In genomic region chr11:7672960-7673723, GRCh38 we compare ENCODE assay signal across 8 cellular contexts. TPM values are rescaled to one million over a fixed set of nuclear protein-coding genes. Genes with fewer than 3 reads are reported as not detected.
DNase-seq lines count a peak whose midpoint lies in the region; ATAC-seq, FAIRE-seq and TF ChIP-seq lines count a peak whose summit lies in the region.

Gene CYB5R2 (minus strand): TSS chr11:7673500. CDS start chr11:7672825, 675 bp downstream.

- H3K4me3 ChIP-seq in fibroblast of pulmonary artery (replicated peaks; ENCODE audit: low read depth, low read length) = peak within 1 kb of the TSS; percentile 55

- peak within 1 kb of the TSS in 3 of 6 donors; percentile 20 to 97 (median 54) for H3K27ac Mint-ChIP-seq in naive B cell

- H3K4me3 Mint-ChIP-seq in naive B cell = peak within 1 kb of the TSS; percentile 59 to 90 (median 85)

- FAIRE-seq in GM19239 (lab: Jason Lieb, UNC) = peak; percentile 39

- DNase-seq in AG20443 (ENCODE audit: low spot score) (peak; percentile 92), GM19239 (ENCODE audit: insufficient read length, low spot score) (no peak), SW480 (ENCODE audit: low spot score) (peak; percentile 42), fibroblast of pulmonary artery (ENCODE audit: low read depth) (peak; percentile 58), naive B cell (no peak), NCI-H146 (lab: John Stamatoyannopoulos, UW) (no peak), NCI-H2171 treated with DMSO at 0.1 percent for 48 hours (lab: John Stamatoyannopoulos, UW) (no peak), UCSD-AML1 (lab: John Stamatoyannopoulos, UW; ENCODE audit: unreplicated experiment) (no peak)

- peaks cover 9 to 16% (median 10%) of the 10 kb centered on the region in 3 donors for H3K4me1 Mint-ChIP-seq in naive B cell

- peak; percentile 26 to 44 for ATAC-seq in naive B cell (ENCODE audit: low read depth in 2 of 2)

- TF ChIP-seq CTCF in fibroblast of pulmonary artery (IDR thresholded peaks at IDR 0.05; ENCODE audit: low read length, missing control alignments) = no peak

- peaks cover 63 to 68% (median 64%) of the 10 kb centered on the region in 3 donors for H3K27me3 Mint-ChIP-seq in naive B cell

- H3K9me3 Mint-ChIP-seq in naive B cell = peaks cover 0 to 20% (median 6%) of the 10 kb centered on the region in 7 donors

- peaks cover 5 to 6% of the 10 kb centered on the region in 2 donors for H3K36me3 Mint-ChIP-seq in naive B cell

RNA-seq across cellular contexts. Expression of gene CYB5R2, which starts in this region (rescaled TPM):
- polyA plus RNA-seq in naive B cell (ENCODE audit: low read depth in 6 of 6) = 1 to 10 TPM in 1 of 6 donors, under 1 TPM in 3, not detected in 2; 0.11 to 3.4 (median 0.53) TPM

Comparison
In these comparisons a context has a peak if more than half of its experiments do, and no peak if none do; other contexts are left out.
1. DNase-seq: peak in AG20443 (single experiment), SW480 (single experiment) and fibroblast of pulmonary artery (single experiment); none in GM19239 (single experiment), naive B cell (single experiment), NCI-H146 (single experiment), NCI-H2171 treated with DMSO at 0.1 percent for 48 hours (single experiment) and UCSD-AML1 (single experiment).